In genomic region chr2:117997872-117998454, GRCh38 we compare ENCODE assay signal across 15 cellular contexts. TPM values are rescaled to one million over a fixed set of nuclear protein-coding genes. Genes with fewer than 3 reads are reported as not detected.
DNase-seq lines count a peak whose midpoint lies in the region; ATAC-seq and TF ChIP-seq lines count a peak whose summit lies in the region.
"Had no signal": no experiment of that assay in that cellular context is flagged by ENCODE, and none has a peak within 500 bp of the region (broad histone marks: within the 10 kb centered on the region; RNA-seq: fewer than 3 reads in every experiment).

No MANE protein-coding gene starts in this region.

- H3K4me3 ChIP-seq in body of pancreas: no peak overlapping the region
- H3K4me3 ChIP-seq: PC-9 had no signal

- CTCF ChIA-PET in activated naive CD4-positive, alpha-beta T cell treated with anti-CD3 and anti-CD28 coated beads for 36 hours (lab: Charles Lee): interaction anchor here (3.5 kb wide), 1 partner anchor 9 kb away, joined by 14 read pairs; no protein-coding TSS in a partner anchor

- no peaks in the 10 kb centered on the region for H3K9me3 ChIP-seq in body of pancreas
- H3K9me3 ChIP-seq: Caco-2 had no signal

- peaks cover 8% of the 10 kb centered on the region for H3K4me1 ChIP-seq in body of pancreas
- H3K4me1 ChIP-seq: Caco-2 had no signal

- H3K27ac Mint-ChIP-seq in activated naive CD4-positive, alpha-beta T cell treated with anti-CD3 and anti-CD28 coated beads for 36 hours: no peak overlapping the region

- H3K4me3 Mint-ChIP-seq in activated naive CD4-positive, alpha-beta T cell treated with anti-CD3 and anti-CD28 coated beads for 36 hours: no peak overlapping the region

- no peaks in the 10 kb centered on the region for H3K27me3 ChIP-seq in body of pancreas

- DNase-seq in Right ventricle myocardium superior: no peak
- no peak for DNase-seq in cardiac septum (ENCODE audit: low spot score)
- peak in 1 of 4 donors; percentile 30 for DNase-seq in body of pancreas
- DNase-seq in left ventricle myocardium superior: no peak
- no peak for DNase-seq in NCI-H345 treated with DMSO at 0.1 percent for 48 hours (lab: John Stamatoyannopoulos, UW; ENCODE audit: unreplicated experiment)
- no peak for DNase-seq in activated naive CD4-positive, alpha-beta T cell treated with anti-CD3 and anti-CD28 coated beads for 36 hours
- DNase-seq: AML-193, Caco-2, DMS153, NCI-H1105 treated with DMSO at 0.1 percent for 48 hours, NCI-H187 treated with DMSO at 0.1 percent for 48 hours, NCI-H446 treated with DMSO at 0.1 percent for 48 hours, NCI-H748 treated with DMSO at 0.1 percent for 48 hours, PC-9 had no signal

- ATAC-seq in Right ventricle myocardium superior (ENCODE audit: poor library complexity) (peak; percentile 55), body of pancreas (peak; percentile 88), left ventricle myocardium superior (peak; percentile 74), GM21529 (IDR thresholded peaks at IDR 0.05; ENCODE audit: unreplicated experiment) (no peak)

- H3K4me1 Mint-ChIP-seq in activated naive CD4-positive, alpha-beta T cell treated with anti-CD3 and anti-CD28 coated beads for 36 hours (ENCODE audit: low read depth): peaks cover 6% of the 10 kb centered on the region

- H3K27me3 Mint-ChIP-seq in activated naive CD4-positive, alpha-beta T cell treated with anti-CD3 and anti-CD28 coated beads for 36 hours (ENCODE audit: low read depth): no peaks in the 10 kb centered on the region

- H3K36me3 ChIP-seq in body of pancreas (replicated peaks in 1 of 2; ENCODE audit: insufficient read depth in 1 of 2, low read depth in 2 of 2): peaks cover 0 to 23% of the 10 kb centered on the region in 2 donors

- intact Hi-C loops in Right ventricle myocardium superior (cut with DNase I): no loop called here
- intact Hi-C loops in cardiac septum (cut with DNase I): no loop called here
- intact Hi-C loops in body of pancreas (cut with DNase I): no loop called here
- intact Hi-C loops in left ventricle myocardium superior (cut with micrococcal nuclease): loop anchor here (10.0 kb wide), 1 partner anchor 53 kb away; no protein-coding TSS in a partner anchor
- intact Hi-C loops in activated naive CD4-positive, alpha-beta T cell treated with anti-CD3 and anti-CD28 coated beads for 36 hours (cut with micrococcal nuclease): no loop called here

- no peaks in the 10 kb centered on the region for H3K9me3 Mint-ChIP-seq in activated naive CD4-positive, alpha-beta T cell treated with anti-CD3 and anti-CD28 coated beads for 36 hours

- no peak overlapping the region for H3K27ac ChIP-seq in body of pancreas
- H3K27ac ChIP-seq: PC-9 had no signal

- no peak for TF ChIP-seq POLR2A in body of pancreas (IDR thresholded peaks at IDR 0.05)

- 33 to 59% methylated on average over 3 of the region's 3 CpGs for WGBS in body of pancreas, 2 donors

- H3K36me3 Mint-ChIP-seq in activated naive CD4-positive, alpha-beta T cell treated with anti-CD3 and anti-CD28 coated beads for 36 hours (ENCODE audit: low read depth): peaks cover 51% of the 10 kb centered on the region

- no peak for TF ChIP-seq CTCF in body of pancreas (IDR thresholded peaks at IDR 0.05)

RNA-seq across cellular contexts. Expression of gene CCDC93, which starts 15.9 kb away (rescaled TPM):
- total RNA-seq in Right ventricle myocardium superior (20.9 TPM), cardiac septum (26.9 TPM), body of pancreas (10 to 100 TPM; 27.0 to 36.6 TPM), left ventricle myocardium superior (25.2 TPM)
- 10 to 100 TPM; 29.0 to 32.8 TPM for total RNA-seq in activated naive CD4-positive, alpha-beta T cell treated with anti-CD3 and anti-CD28 coated beads for 36 hours
